In the genomic region with DNA sequence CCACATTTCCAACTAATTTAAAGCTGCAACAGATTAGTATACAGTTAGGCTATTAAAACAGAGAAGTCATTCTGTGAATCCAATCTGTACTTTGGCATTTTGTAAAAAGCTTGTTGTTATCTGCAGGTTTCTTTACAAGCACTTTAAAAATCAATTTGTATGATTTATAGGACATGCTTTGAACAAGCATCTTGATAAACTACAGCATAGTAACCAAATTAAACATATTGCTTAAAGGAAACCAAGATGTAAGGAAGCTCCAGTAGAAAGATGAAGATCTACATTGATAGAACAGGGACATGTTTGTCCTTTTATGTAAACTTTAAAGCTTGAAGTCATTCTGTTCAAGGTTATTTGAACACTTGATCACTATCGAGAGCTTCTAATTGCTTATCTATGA, we compare ENCODE assay signal across 41 cellular contexts.
"Had no signal": no experiment of that assay in that cellular context is flagged by ENCODE, and none has a peak within 500 bp of the region (broad histone marks: within the 10 kb centered on the region; RNA-seq: fewer than 3 reads in every experiment).

No MANE protein-coding gene starts in this region.

- H3K4me3 ChIP-seq: ascending aorta, cardiac muscle cell, colonic mucosa had no signal

- H3K4me1 ChIP-seq: ascending aorta, colonic mucosa had no signal

- DNase-seq: activated CD4-positive, alpha-beta memory T cell treated with anti-CD3 and anti-CD28 coated beads for 36 hours; activated CD4-positive, alpha-beta T cell treated with anti-CD3 and anti-CD28 coated beads for 1 hour; activated CD4-positive, alpha-beta T cell treated with anti-CD3 and anti-CD28 coated beads for 4 hours; activated CD4-positive, alpha-beta T cell treated with anti-CD3 and anti-CD28 coated beads, Interleukin-2, amount 10 ng/mL, durations not matched to agents 24 days and 14 days; activated CD4-positive, alpha-beta T cell treated with anti-CD3 and anti-CD28 coated beads, Interleukin-2, amount 50 U/mL, for 1 hour; activated CD4-positive, alpha-beta T cell treated with anti-CD3 and anti-CD28 coated beads, Interleukin-2, amount 50 U/mL, for 4 hours; activated CD4-positive, CD25-positive, alpha-beta regulatory T cell; activated CD8-positive, alpha-beta memory T cell treated with anti-CD3 and anti-CD28 coated beads, Interleukin-2, amount 50 U/mL, for 4 hours; activated CD8-positive, alpha-beta T cell treated with anti-CD3 and anti-CD28 coated beads for 36 hours; activated effector memory CD4-positive, alpha-beta T cell treated with anti-CD3 and anti-CD28 coated beads, Interleukin-2, amount 50 U/mL, for 16 hours; activated gamma-delta T cell treated with Interleukin-2 at 50 U/mL for 16 hours; activated naive CD4-positive, alpha-beta T cell; activated naive CD4-positive, alpha-beta T cell treated with anti-CD3 and anti-CD28 coated beads, Interleukin-2, amount 10 ng/mL, durations not matched to agents 7 days and 5 days; activated naive CD8-positive, alpha-beta T cell treated with anti-CD3 and anti-CD28 coated beads, Interleukin-2, amount 10 ng/mL, durations not matched to agents 7 days and 5 days; activated naive CD8-positive, alpha-beta T cell treated with anti-CD3 and anti-CD28 coated beads, Interleukin-2, amount 50 U/mL, for 24 hours; activated T-cell treated with anti-CD3 and anti-CD28 coated beads for 4 hours; activated T-cell treated with anti-CD3 and anti-CD28 coated beads, Interleukin-2, amount 50 U/mL, for 1 hour; activated T-cell treated with anti-CD3 and anti-CD28 coated beads, Interleukin-2, amount 50 U/mL, for 4 hours; activated T-cell treated with anti-CD3 and anti-CD28 coated beads, Interleukin-2, amount 50 U/mL, for 72 hours; amygdala; anterior cingulate cortex; caudate nucleus; cerebellar nuclear complex; colonic mucosa; T-helper 2 cell; T-helper 9 cell; WERI-Rb-1 had no signal

- ATAC-seq: activated CD4-positive, CD25-positive, alpha-beta regulatory T cell treated with anti-CD3 and anti-CD28 coated beads, Interleukin-2, amount 50 U/mL, for 24 hours; activated CD8-positive, alpha-beta T cell treated with anti-CD3 and anti-CD28 coated beads for 36 hours; activated naive CD8-positive, alpha-beta T cell treated with anti-CD3 and anti-CD28 coated beads, Interleukin-2, amount 50 U/mL, for 24 hours; activated T-cell treated with anti-CD3 and anti-CD28 coated beads, Interleukin-2, amount 50 U/mL, for 4 hours; activated T-cell treated with anti-CD3 and anti-CD28 coated beads, Interleukin-2, amount 50 U/mL, for 72 hours; activated T-helper 17 cell treated with anti-CD3 and anti-CD28 coated beads, Interleukin-2, amount 50 U/mL, for 72 hours; WTC11 had no signal

- H3K9me3 Mint-ChIP-seq: activated CD4-positive, alpha-beta memory T cell treated with anti-CD3 and anti-CD28 coated beads for 36 hours; activated CD4-positive, alpha-beta T cell treated with anti-CD3 and anti-CD28 coated beads, Interleukin-2, amount 10 ng/mL, durations not matched to agents 24 days and 14 days; activated CD8-positive, alpha-beta T cell treated with anti-CD3 and anti-CD28 coated beads for 36 hours; activated naive CD4-positive, alpha-beta T cell treated with anti-CD3 and anti-CD28 coated beads, Interleukin-2, amount 10 ng/mL, durations not matched to agents 7 days and 5 days; activated naive CD4-positive, alpha-beta T cell treated with anti-CD3 and anti-CD28 coated beads, Interleukin-2, amount 50 U/mL, for 24 hours; activated naive CD8-positive, alpha-beta T cell treated with anti-CD3 and anti-CD28 coated beads, Interleukin-2, amount 10 ng/mL, durations not matched to agents 7 days and 5 days; activated naive CD8-positive, alpha-beta T cell treated with anti-CD3 and anti-CD28 coated beads, Interleukin-2, amount 50 U/mL, for 24 hours; activated T-cell treated with anti-CD3 and anti-CD28 coated beads, Interleukin-2, amount 50 U/mL, for 4 hours; activated T-cell treated with anti-CD3 and anti-CD28 coated beads, Interleukin-2, amount 50 U/mL, for 72 hours; activated T-helper 1 cell treated with anti-CD3 and anti-CD28 coated beads, Interleukin-12 subunit alpha, Interleukin-12 subunit beta, Interleukin-2, Interleukin-4 antibody, amounts not matched to agents 30 ng/mL and 10 ng/mL and 1 ng/mL, durations not matched to agents 14 hours and 24 hours and 36 hours; activated T-helper 17 cell treated with anti-CD3 and anti-CD28 coated beads, Interleukin-2, amount 50 U/mL, for 72 hours; brain; central memory CD8-positive, alpha-beta T cell; T-helper 1 cell treated with Interleukin-12 subunit alpha and Interleukin-12 subunit beta and Interleukin-4 antibody, amounts not matched to agents 30 μg/mL and 1 μg/mL, for 36 hours; T-helper 2 cell treated with Interferon-gamma antibody and Interleukin-4, amounts not matched to agents 5 μg/mL and 100 μg/mL, for 36 hours; WTC11 had no signal

- H3K4me1 Mint-ChIP-seq: activated CD4-positive, alpha-beta T cell treated with anti-CD3 and anti-CD28 coated beads, Interleukin-2, amount 10 ng/mL, durations not matched to agents 24 days and 14 days; activated naive CD4-positive, alpha-beta T cell treated with anti-CD3 and anti-CD28 coated beads, Interleukin-2, amount 10 ng/mL, durations not matched to agents 7 days and 5 days; activated naive CD4-positive, alpha-beta T cell treated with anti-CD3 and anti-CD28 coated beads, Interleukin-2, amount 50 U/mL, for 24 hours; activated naive CD8-positive, alpha-beta T cell treated with anti-CD3 and anti-CD28 coated beads, Interleukin-2, amount 10 ng/mL, durations not matched to agents 7 days and 5 days; activated naive CD8-positive, alpha-beta T cell treated with anti-CD3 and anti-CD28 coated beads, Interleukin-2, amount 50 U/mL, for 24 hours; activated T-helper 17 cell treated with anti-CD3 and anti-CD28 coated beads, Interleukin-2, amount 50 U/mL, for 72 hours; brain; central memory CD8-positive, alpha-beta T cell; WTC11 had no signal

- H3K36me3 Mint-ChIP-seq: activated CD4-positive, alpha-beta memory T cell treated with anti-CD3 and anti-CD28 coated beads for 36 hours; activated naive CD4-positive, alpha-beta T cell treated with anti-CD3 and anti-CD28 coated beads, Interleukin-2, amount 10 ng/mL, durations not matched to agents 7 days and 5 days; activated naive CD4-positive, alpha-beta T cell treated with anti-CD3 and anti-CD28 coated beads, Interleukin-2, amount 50 U/mL, for 24 hours; activated naive CD8-positive, alpha-beta T cell; activated naive CD8-positive, alpha-beta T cell treated with anti-CD3 and anti-CD28 coated beads, Interleukin-2, amount 10 ng/mL, durations not matched to agents 7 days and 5 days; brain; WTC11 had no signal

- H3K27me3 Mint-ChIP-seq: activated CD4-positive, alpha-beta memory T cell treated with anti-CD3 and anti-CD28 coated beads for 36 hours; activated naive CD4-positive, alpha-beta T cell treated with anti-CD3 and anti-CD28 coated beads, Interleukin-2, amount 10 ng/mL, durations not matched to agents 7 days and 5 days; activated naive CD8-positive, alpha-beta T cell treated with anti-CD3 and anti-CD28 coated beads, Interleukin-2, amount 10 ng/mL, durations not matched to agents 7 days and 5 days; activated T-helper 17 cell treated with anti-CD3 and anti-CD28 coated beads, Interleukin-2, amount 50 U/mL, for 72 hours; central memory CD8-positive, alpha-beta T cell had no signal

- FAIRE-seq: bronchial epithelial cell, TTC549 had no signal

- H3K27ac Mint-ChIP-seq: activated CD4-positive, alpha-beta memory T cell treated with anti-CD3 and anti-CD28 coated beads for 36 hours; activated CD4-positive, alpha-beta T cell treated with anti-CD3 and anti-CD28 coated beads, Interleukin-2, amount 10 ng/mL, durations not matched to agents 24 days and 14 days; activated CD8-positive, alpha-beta T cell treated with anti-CD3 and anti-CD28 coated beads for 36 hours; activated naive CD4-positive, alpha-beta T cell treated with anti-CD3 and anti-CD28 coated beads, Interleukin-2, amount 10 ng/mL, durations not matched to agents 7 days and 5 days; activated naive CD4-positive, alpha-beta T cell treated with anti-CD3 and anti-CD28 coated beads, Interleukin-2, amount 50 U/mL, for 24 hours; activated naive CD8-positive, alpha-beta T cell; activated naive CD8-positive, alpha-beta T cell treated with anti-CD3 and anti-CD28 coated beads, Interleukin-2, amount 10 ng/mL, durations not matched to agents 7 days and 5 days; activated naive CD8-positive, alpha-beta T cell treated with anti-CD3 and anti-CD28 coated beads, Interleukin-2, amount 50 U/mL, for 24 hours; activated T-cell treated with anti-CD3 and anti-CD28 coated beads, Interleukin-2, amount 50 U/mL, for 72 hours; activated T-helper 1 cell treated with anti-CD3 and anti-CD28 coated beads, Interleukin-12 subunit alpha, Interleukin-12 subunit beta, Interleukin-2, Interleukin-4 antibody, amounts not matched to agents 30 ng/mL and 10 ng/mL and 1 ng/mL, durations not matched to agents 14 hours and 24 hours and 36 hours; activated T-helper 17 cell treated with anti-CD3 and anti-CD28 coated beads, Interleukin-2, amount 50 U/mL, for 72 hours; brain; T-helper 1 cell treated with Interleukin-12 subunit alpha and Interleukin-12 subunit beta and Interleukin-4 antibody, amounts not matched to agents 30 μg/mL and 1 μg/mL, for 36 hours; T-helper 2 cell treated with Interferon-gamma antibody and Interleukin-4, amounts not matched to agents 5 μg/mL and 100 μg/mL, for 36 hours; WTC11 had no signal

- H3K36me3 ChIP-seq: ascending aorta, cardiac muscle cell, colonic mucosa, WERI-Rb-1 had no signal

- H3K4me3 Mint-ChIP-seq: activated CD4-positive, alpha-beta memory T cell treated with anti-CD3 and anti-CD28 coated beads for 36 hours; activated CD4-positive, alpha-beta T cell treated with anti-CD3 and anti-CD28 coated beads, Interleukin-2, amount 10 ng/mL, durations not matched to agents 24 days and 14 days; activated CD8-positive, alpha-beta T cell treated with anti-CD3 and anti-CD28 coated beads for 36 hours; activated naive CD4-positive, alpha-beta T cell treated with anti-CD3 and anti-CD28 coated beads, Interleukin-2, amount 10 ng/mL, durations not matched to agents 7 days and 5 days; activated naive CD4-positive, alpha-beta T cell treated with anti-CD3 and anti-CD28 coated beads, Interleukin-2, amount 50 U/mL, for 24 hours; activated naive CD8-positive, alpha-beta T cell; activated naive CD8-positive, alpha-beta T cell treated with anti-CD3 and anti-CD28 coated beads, Interleukin-2, amount 10 ng/mL, durations not matched to agents 7 days and 5 days; activated naive CD8-positive, alpha-beta T cell treated with anti-CD3 and anti-CD28 coated beads, Interleukin-2, amount 50 U/mL, for 24 hours; activated T-cell treated with anti-CD3 and anti-CD28 coated beads, Interleukin-2, amount 50 U/mL, for 4 hours; activated T-cell treated with anti-CD3 and anti-CD28 coated beads, Interleukin-2, amount 50 U/mL, for 72 hours; activated T-helper 1 cell treated with anti-CD3 and anti-CD28 coated beads, Interleukin-12 subunit alpha, Interleukin-12 subunit beta, Interleukin-2, Interleukin-4 antibody, amounts not matched to agents 30 ng/mL and 10 ng/mL and 1 ng/mL, durations not matched to agents 14 hours and 24 hours and 36 hours; activated T-helper 17 cell treated with anti-CD3 and anti-CD28 coated beads, Interleukin-2, amount 50 U/mL, for 72 hours; brain; central memory CD8-positive, alpha-beta T cell; T-helper 1 cell treated with Interleukin-12 subunit alpha and Interleukin-12 subunit beta and Interleukin-4 antibody, amounts not matched to agents 30 μg/mL and 1 μg/mL, for 36 hours; T-helper 2 cell treated with Interferon-gamma antibody and Interleukin-4, amounts not matched to agents 5 μg/mL and 100 μg/mL, for 36 hours; WTC11 had no signal

- H3K27ac ChIP-seq: ascending aorta, cardiac muscle cell, colonic mucosa, WERI-Rb-1 had no signal

- H3K9me3 ChIP-seq: ascending aorta, colonic mucosa had no signal

- H3K27me3 ChIP-seq: ascending aorta, cardiac muscle cell, colonic mucosa had no signal
